Comparison of ENCODE assay signal across 1 cellular context in genomic region chr10:101438881-101439391, GRCh38.
TF ChIP-seq lines count a peak whose summit lies in the region.

No MANE protein-coding gene starts in this region.

TF ChIP-seq in SK-N-SH, 30 proteins besides CTCF, POLR2A, EP300 and RAD21 (continued from another document):
- TF ChIP-seq IRF3 (IDR thresholded peaks at IDR 0.05; ENCODE audit: low read depth, low read length) (no peak), FOXM1 (IDR thresholded peaks at IDR 0.05; ENCODE audit: low read depth) (no peak), GABPA (IDR thresholded peaks at IDR 0.05; ENCODE audit: low read depth) (no peak), RXRA (IDR thresholded peaks at IDR 0.05; ENCODE audit: borderline replicate concordance, low read depth) (no peak), MEF2A (IDR thresholded peaks at IDR 0.05; ENCODE audit: borderline replicate concordance, low read depth) (no peak), YY1 (IDR thresholded peaks at IDR 0.05; ENCODE audit: low read depth) (no peak), MAX (IDR thresholded peaks at IDR 0.05; ENCODE audit: low read depth) (no peak), NRF1 (IDR thresholded peaks at IDR 0.05; ENCODE audit: low read depth, low read length) (no peak), RCOR1 (IDR thresholded peaks at IDR 0.05; ENCODE audit: low read length) (no peak)
